18 cellular contexts compared by ENCODE assay signal in the genomic region with DNA sequence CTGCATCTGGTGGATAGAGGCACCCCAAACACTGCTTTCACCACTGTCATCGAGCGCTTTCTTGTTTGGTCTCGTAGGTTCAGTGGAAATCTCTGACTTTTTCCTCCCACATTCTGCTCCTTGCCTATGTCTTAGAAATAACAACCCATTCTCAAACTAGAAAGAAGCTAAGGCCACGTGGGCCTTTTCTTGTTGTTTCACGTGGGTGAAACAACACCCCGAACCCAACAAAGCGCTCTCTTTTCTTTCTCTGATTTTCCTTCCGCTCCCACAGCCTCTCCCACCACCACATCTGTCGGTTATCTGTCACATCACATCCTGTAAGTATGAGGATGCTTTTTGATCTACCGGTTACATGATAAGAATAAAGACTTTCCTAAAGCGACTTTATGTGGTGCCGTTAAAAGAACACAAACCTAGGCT.
DNase-seq lines count a peak whose midpoint lies in the region; ATAC-seq and TF ChIP-seq lines count a peak whose summit lies in the region.
"Had no signal": no experiment of that assay in that cellular context is flagged by ENCODE, and none has a peak within 500 bp of the region (broad histone marks: within the 10 kb centered on the region; RNA-seq: fewer than 3 reads in every experiment).

No MANE protein-coding gene starts in this region.

- peak; percentile 43 for DNase-seq in activated naive CD4-positive, alpha-beta T cell treated with Interleukin-2 at 50 U/mL for 16 hours
- DNase-seq in activated naive CD4-positive, alpha-beta T cell (lab: John Stamatoyannopoulos, UW) = no peak
- peak; percentile 38 for DNase-seq in activated CD8-positive, alpha-beta T cell treated with anti-CD3 and anti-CD28 coated beads for 36 hours
- no peak for DNase-seq in activated naive CD8-positive, alpha-beta T cell treated with anti-CD3 and anti-CD28 coated beads, Interleukin-2, amount 50 U/mL, for 24 hours
- no peak for DNase-seq in putamen (ENCODE audit: low spot score)
- DNase-seq: brain microvascular endothelial cell, COR-L47, glutamatergic neuron, MM.1S, NCI-H2029 treated with DMSO at 0.1 percent for 48 hours, NCI-H524 treated with DMSO at 0.1 percent for 48 hours, PC-3 had no signal

- intact Hi-C loops in activated CD8-positive, alpha-beta T cell treated with anti-CD3 and anti-CD28 coated beads for 36 hours (cut with micrococcal nuclease) = no loop called here

- H3K9me3 Mint-ChIP-seq in activated CD8-positive, alpha-beta T cell treated with anti-CD3 and anti-CD28 coated beads for 36 hours = peaks cover 1% of the 10 kb centered on the region
- peaks cover 13% of the 10 kb centered on the region for H3K9me3 Mint-ChIP-seq in activated naive CD8-positive, alpha-beta T cell treated with anti-CD3 and anti-CD28 coated beads, Interleukin-2, amount 50 U/mL, for 24 hours
- H3K9me3 Mint-ChIP-seq in stimulated activated naive CD8-positive, alpha-beta T cell treated with anti-CD3 and anti-CD28 coated beads, Interleukin-15, Interleukin-2, amounts not matched to agents 100 ng/mL and 50 ng/mL, for 24 hours = no peaks in the 10 kb centered on the region

- no peaks in the 10 kb centered on the region for H3K36me3 Mint-ChIP-seq in activated CD8-positive, alpha-beta T cell treated with anti-CD3 and anti-CD28 coated beads for 36 hours (ENCODE audit: low read depth)
- H3K36me3 Mint-ChIP-seq in activated naive CD8-positive, alpha-beta T cell treated with anti-CD3 and anti-CD28 coated beads, Interleukin-2, amount 50 U/mL, for 24 hours (ENCODE audit: low read depth) = peaks cover 2% of the 10 kb centered on the region
- H3K36me3 Mint-ChIP-seq in stimulated activated naive CD8-positive, alpha-beta T cell treated with anti-CD3 and anti-CD28 coated beads, Interleukin-15, Interleukin-2, amounts not matched to agents 100 ng/mL and 50 ng/mL, for 24 hours (ENCODE audit: low read depth) = no peaks in the 10 kb centered on the region

- peak overlapping the region; percentile 0 for H3K27ac Mint-ChIP-seq in activated CD8-positive, alpha-beta T cell treated with anti-CD3 and anti-CD28 coated beads for 36 hours
- H3K27ac Mint-ChIP-seq in activated naive CD8-positive, alpha-beta T cell treated with anti-CD3 and anti-CD28 coated beads, Interleukin-2, amount 50 U/mL, for 24 hours = peak overlapping the region; percentile 29
- H3K27ac Mint-ChIP-seq in stimulated activated naive CD8-positive, alpha-beta T cell treated with anti-CD3 and anti-CD28 coated beads, Interleukin-15, Interleukin-2, amounts not matched to agents 100 ng/mL and 50 ng/mL, for 24 hours = peak overlapping the region; percentile 45
- H3K27ac Mint-ChIP-seq: nephron had no signal

- peaks cover 23% of the 10 kb centered on the region for H3K4me1 Mint-ChIP-seq in activated CD8-positive, alpha-beta T cell treated with anti-CD3 and anti-CD28 coated beads for 36 hours (ENCODE audit: low read depth)
- peaks cover 21% of the 10 kb centered on the region for H3K4me1 Mint-ChIP-seq in activated naive CD8-positive, alpha-beta T cell treated with anti-CD3 and anti-CD28 coated beads, Interleukin-2, amount 50 U/mL, for 24 hours
- H3K4me1 Mint-ChIP-seq in stimulated activated naive CD8-positive, alpha-beta T cell treated with anti-CD3 and anti-CD28 coated beads, Interleukin-15, Interleukin-2, amounts not matched to agents 100 ng/mL and 50 ng/mL, for 24 hours (ENCODE audit: low read depth) = peaks cover 21% of the 10 kb centered on the region
- H3K4me1 Mint-ChIP-seq: nephron had no signal

- no peak for TF ChIP-seq CTCF in activated CD8-positive, alpha-beta T cell treated with anti-CD3 and anti-CD28 coated beads for 36 hours (IDR thresholded peaks at IDR 0.05)

- peak; percentile 61 for ATAC-seq in activated CD8-positive, alpha-beta T cell treated with anti-CD3 and anti-CD28 coated beads for 36 hours
- ATAC-seq in activated naive CD8-positive, alpha-beta T cell treated with anti-CD3 and anti-CD28 coated beads, Interleukin-2, amount 50 U/mL, for 24 hours = peak; percentile 71
- ATAC-seq in HG03196 (IDR thresholded peaks at IDR 0.05; ENCODE audit: unreplicated experiment) (no peak), GM19351 (IDR thresholded peaks at IDR 0.05; ENCODE audit: unreplicated experiment) (no peak)
- ATAC-seq: A549, GM12878, PC-3 had no signal

- CTCF ChIA-PET in activated CD8-positive, alpha-beta T cell treated with anti-CD3 and anti-CD28 coated beads for 36 hours (lab: Charles Lee) = interaction anchor here (0.8 kb wide), 1 partner anchor 11 kb away, joined by 3 read pairs; no protein-coding TSS in a partner anchor

- H3K27me3 Mint-ChIP-seq in activated CD8-positive, alpha-beta T cell treated with anti-CD3 and anti-CD28 coated beads for 36 hours = peaks cover 22% of the 10 kb centered on the region
- H3K27me3 Mint-ChIP-seq in activated naive CD8-positive, alpha-beta T cell treated with anti-CD3 and anti-CD28 coated beads, Interleukin-2, amount 50 U/mL, for 24 hours = peaks cover 29% of the 10 kb centered on the region
- H3K27me3 Mint-ChIP-seq in stimulated activated naive CD8-positive, alpha-beta T cell treated with anti-CD3 and anti-CD28 coated beads, Interleukin-15, Interleukin-2, amounts not matched to agents 100 ng/mL and 50 ng/mL, for 24 hours = peaks cover 35% of the 10 kb centered on the region

- POLR2A ChIA-PET in activated CD8-positive, alpha-beta T cell treated with anti-CD3 and anti-CD28 coated beads for 36 hours (lab: Charles Lee) = interaction anchor here (0.8 kb wide), 1 partner anchor 11 kb away, joined by 3 read pairs; no protein-coding TSS in a partner anchor

- H3K4me3 Mint-ChIP-seq in activated CD8-positive, alpha-beta T cell treated with anti-CD3 and anti-CD28 coated beads for 36 hours = peak overlapping the region; percentile 18
- H3K4me3 Mint-ChIP-seq in activated naive CD8-positive, alpha-beta T cell treated with anti-CD3 and anti-CD28 coated beads, Interleukin-2, amount 50 U/mL, for 24 hours = peak overlapping the region; percentile 12
- H3K4me3 Mint-ChIP-seq in stimulated activated naive CD8-positive, alpha-beta T cell treated with anti-CD3 and anti-CD28 coated beads, Interleukin-15, Interleukin-2, amounts not matched to agents 100 ng/mL and 50 ng/mL, for 24 hours = peak overlapping the region; percentile 12
- H3K4me3 Mint-ChIP-seq: nephron had no signal

Comparison
In these comparisons a context has a peak if more than half of its experiments do, and no peak if none do; other contexts are left out.
1. DNase-seq: peak in activated naive CD4-positive, alpha-beta T cell treated with Interleukin-2 at 50 U/mL for 16 hours (single experiment) and activated CD8-positive, alpha-beta T cell treated with anti-CD3 and anti-CD28 coated beads for 36 hours (single experiment); none in activated naive CD4-positive, alpha-beta T cell (0 of 4), activated naive CD8-positive, alpha-beta T cell treated with anti-CD3 and anti-CD28 coated beads, Interleukin-2, amount 50 U/mL, for 24 hours (single experiment) and putamen (single experiment).
2. ATAC-seq: peak in activated CD8-positive, alpha-beta T cell treated with anti-CD3 and anti-CD28 coated beads for 36 hours (single experiment) and activated naive CD8-positive, alpha-beta T cell treated with anti-CD3 and anti-CD28 coated beads, Interleukin-2, amount 50 U/mL, for 24 hours (single experiment); none in HG03196 (single experiment) and GM19351 (single experiment).
3. Peak in every context shown above with its lines, with median percentiles within 50 percentile points of each other: H3K27ac Mint-ChIP-seq and H3K4me3 Mint-ChIP-seq.